ENCODE assay signal across 12 cellular contexts in the genomic region with DNA sequence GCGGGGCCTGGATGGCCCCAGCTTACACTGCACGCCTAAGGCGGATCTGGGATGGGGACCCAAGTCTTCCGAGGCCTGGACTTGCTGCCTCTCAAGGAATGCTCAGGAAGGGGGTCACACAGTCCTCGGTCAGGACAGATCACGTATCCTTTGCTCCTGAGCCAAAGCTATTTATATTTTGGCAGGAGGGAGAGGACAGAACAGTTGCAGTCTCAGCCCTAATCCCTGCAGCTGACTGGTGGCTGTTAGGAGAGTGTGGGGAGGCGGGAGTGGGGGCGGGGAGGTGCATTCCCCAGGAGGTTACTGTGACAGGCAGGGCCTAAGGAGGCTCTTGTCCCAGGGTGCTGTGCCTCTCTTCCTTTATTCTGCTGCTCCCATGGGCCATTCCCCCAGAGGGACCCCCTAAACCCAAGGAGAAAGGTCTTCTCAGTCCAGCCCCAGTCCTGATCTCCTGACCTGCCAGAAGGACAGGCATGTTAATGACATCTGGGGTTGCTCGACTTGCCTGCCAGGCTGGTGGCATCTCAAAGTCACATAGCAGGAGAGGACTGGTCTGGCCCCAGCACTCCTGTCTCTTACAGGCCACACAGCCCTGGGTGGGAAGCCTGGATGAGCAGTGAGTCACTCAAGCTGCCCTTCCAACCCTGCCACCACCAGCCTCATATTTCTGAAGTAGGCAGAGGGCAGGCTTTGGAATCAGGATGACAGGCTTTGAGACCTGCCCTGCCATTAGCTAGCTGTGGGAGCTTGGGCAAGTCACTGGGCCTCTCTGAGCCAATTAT. TPM values are rescaled to one million over a fixed set of nuclear protein-coding genes. Genes with fewer than 3 reads are reported as not detected.
DNase-seq lines count a peak whose midpoint lies in the region; ATAC-seq, FAIRE-seq and TF ChIP-seq lines count a peak whose summit lies in the region.
"Had no signal": no experiment of that assay in that cellular context is flagged by ENCODE, and none has a peak within 500 bp of the region (broad histone marks: within the 10 kb centered on the region; RNA-seq: fewer than 3 reads in every experiment).

No MANE protein-coding gene starts in this region.

- peaks cover 31% of the 10 kb centered on the region for H3K9me1 ChIP-seq in IMR-90 (ENCODE audit: insufficient read depth, low read length)

- peak overlapping the region; percentile 86 for H3K4ac ChIP-seq in IMR-90 (ENCODE audit: low read depth, low read length)

- no peak overlapping the region for H3K56ac ChIP-seq in IMR-90 (ENCODE audit: extremely low read depth, insufficient read depth, low read length)

- ATAC-seq in IMR-90 (ENCODE audit: low read depth) (peak; percentile 83), GM18502 (IDR thresholded peaks at IDR 0.05; ENCODE audit: poor library complexity, unreplicated experiment) (no peak)
- ATAC-seq: pancreas; stimulated activated effector memory CD8-positive, alpha-beta T cell treated with anti-CD3 and anti-CD28 coated beads, Interleukin-12 subunit alpha, Interleukin-12 subunit beta, amount 100 ng/mL, for 72 hours had no signal

- no peaks in the 10 kb centered on the region for H3K36me3 Mint-ChIP-seq in activated naive CD4-positive, alpha-beta T cell treated with anti-CD3 and anti-CD28 coated beads, Interleukin-2, amount 10 ng/mL, durations not matched to agents 7 days and 5 days
- H3K36me3 Mint-ChIP-seq: activated naive CD4-positive, alpha-beta T cell treated with anti-CD3 and anti-CD28 coated beads, Interleukin-2, amount 50 U/mL, for 24 hours; stimulated activated effector memory CD8-positive, alpha-beta T cell treated with anti-CD3 and anti-CD28 coated beads, Interleukin-12 subunit alpha, Interleukin-12 subunit beta, amount 100 ng/mL, for 72 hours had no signal

- peak overlapping the region; percentile 36 for H2BK120ac ChIP-seq in IMR-90 (ENCODE audit: low read depth, low read length)

- dilution Hi-C loops in IMR-90 (cut with HindIII; ENCODE audit: low sequenced_read_pairs, unreplicated experiment), result no loop called here

- H4K5ac ChIP-seq in IMR-90 (ENCODE audit: low read depth, low read length), result no peak overlapping the region

- H3K14ac ChIP-seq in IMR-90 (replicated peaks; ENCODE audit: low read depth, low read length), result peak overlapping the region; percentile 70; the same call in 1 of the 2 replicates

- POLR2A ChIA-PET in IMR-90 (lab: Charles Lee; ENCODE audit: unreplicated experiment), result interaction anchor here (0.6 kb wide), 1 partner anchor 24 kb away, joined by 3 read pairs; no protein-coding TSS in a partner anchor

- WGBS in IMR-90 (ENCODE audit: extremely low coverage in 2 of 2, insufficient read length in 1 of 2), 2 experiments, result 13% methylated on average over 2 of the region's 9 CpGs; no CpG with 5 or more reads in 1 of the 2 experiments

- no peaks in the 10 kb centered on the region for H3K4me1 Mint-ChIP-seq in activated naive CD4-positive, alpha-beta T cell treated with anti-CD3 and anti-CD28 coated beads, Interleukin-2, amount 10 ng/mL, durations not matched to agents 7 days and 5 days
- H3K4me1 Mint-ChIP-seq: activated naive CD4-positive, alpha-beta T cell treated with anti-CD3 and anti-CD28 coated beads, Interleukin-2, amount 50 U/mL, for 24 hours; stimulated activated effector memory CD8-positive, alpha-beta T cell treated with anti-CD3 and anti-CD28 coated beads, Interleukin-12 subunit alpha, Interleukin-12 subunit beta, amount 100 ng/mL, for 72 hours had no signal

- H3K4me3 Mint-ChIP-seq in activated naive CD4-positive, alpha-beta T cell treated with anti-CD3 and anti-CD28 coated beads, Interleukin-2, amount 10 ng/mL, durations not matched to agents 7 days and 5 days, result no peak overlapping the region
- H3K4me3 Mint-ChIP-seq: activated naive CD4-positive, alpha-beta T cell treated with anti-CD3 and anti-CD28 coated beads, Interleukin-2, amount 50 U/mL, for 24 hours; stimulated activated effector memory CD8-positive, alpha-beta T cell treated with anti-CD3 and anti-CD28 coated beads, Interleukin-12 subunit alpha, Interleukin-12 subunit beta, amount 100 ng/mL, for 72 hours had no signal

- peak overlapping the region; percentile 46; the same call in 1 of the 2 replicates for H4K91ac ChIP-seq in IMR-90 (ENCODE audit: insufficient read depth, low read depth, low read length)

- H3K27me3 ChIP-seq in IMR-90 (ENCODE audit: control insufficient read depth, insufficient read depth, low read length), result no peaks in the 10 kb centered on the region
- H3K27me3 ChIP-seq: pancreas had no signal

- H3K36me3 ChIP-seq in IMR-90 (ENCODE audit: control insufficient read depth, insufficient read depth, low read length), result peaks cover 15% of the 10 kb centered on the region
- H3K36me3 ChIP-seq: pancreas had no signal

- no peaks in the 10 kb centered on the region for H3K9me3 ChIP-seq in IMR-90 (ENCODE audit: control insufficient read depth, insufficient read depth, low read length)
- H3K9me3 ChIP-seq: pancreas had no signal

- TF ChIP-seq POLR2A in IMR-90 (IDR thresholded peaks at IDR 0.05; ENCODE audit: low read depth, low read length), result no peak

- H3K4me2 ChIP-seq in IMR-90 (ENCODE audit: low read depth, low read length), result no peak overlapping the region

- no peaks in the 10 kb centered on the region for H3K27me3 Mint-ChIP-seq in activated naive CD4-positive, alpha-beta T cell treated with anti-CD3 and anti-CD28 coated beads, Interleukin-2, amount 10 ng/mL, durations not matched to agents 7 days and 5 days
- H3K27me3 Mint-ChIP-seq: activated naive CD4-positive, alpha-beta T cell treated with anti-CD3 and anti-CD28 coated beads, Interleukin-2, amount 50 U/mL, for 24 hours had no signal

- H3K9me3 Mint-ChIP-seq in activated naive CD4-positive, alpha-beta T cell treated with anti-CD3 and anti-CD28 coated beads, Interleukin-2, amount 10 ng/mL, durations not matched to agents 7 days and 5 days, result no peaks in the 10 kb centered on the region
- H3K9me3 Mint-ChIP-seq: activated naive CD4-positive, alpha-beta T cell treated with anti-CD3 and anti-CD28 coated beads, Interleukin-2, amount 50 U/mL, for 24 hours; stimulated activated effector memory CD8-positive, alpha-beta T cell treated with anti-CD3 and anti-CD28 coated beads, Interleukin-12 subunit alpha, Interleukin-12 subunit beta, amount 100 ng/mL, for 72 hours had no signal

- H3K27ac Mint-ChIP-seq in activated naive CD4-positive, alpha-beta T cell treated with anti-CD3 and anti-CD28 coated beads, Interleukin-2, amount 10 ng/mL, durations not matched to agents 7 days and 5 days, result no peak overlapping the region
- H3K27ac Mint-ChIP-seq: activated naive CD4-positive, alpha-beta T cell treated with anti-CD3 and anti-CD28 coated beads, Interleukin-2, amount 50 U/mL, for 24 hours; stimulated activated effector memory CD8-positive, alpha-beta T cell treated with anti-CD3 and anti-CD28 coated beads, Interleukin-12 subunit alpha, Interleukin-12 subunit beta, amount 100 ng/mL, for 72 hours had no signal

- peaks cover 0 to 19% of the 10 kb centered on the region in 2 experiments; a peak in 2 of 4 replicates for H3K79me1 ChIP-seq in IMR-90 (ENCODE audit: low read depth in 1 of 2, low read length in 2 of 2)

- no peak for TF ChIP-seq CTCF in IMR-90 (conservative IDR thresholded peaks at IDR 0.05; ENCODE audit: low read depth, low read length)

- H2BK20ac ChIP-seq in IMR-90 (ENCODE audit: low read depth, low read length), result peak overlapping the region; percentile 5; the same call in 1 of the 2 replicates

- no peak overlapping the region for H3K4me3 ChIP-seq in IMR-90 (ENCODE audit: insufficient read depth, low read depth, low read length)
- H3K4me3 ChIP-seq: pancreas had no signal

- peak overlapping the region in 1 of 2 experiments; percentile 48; a peak in 1 of 4 replicates for H4K8ac ChIP-seq in IMR-90 (ENCODE audit: low read depth in 2 of 2, low read length in 2 of 2)

- H3K4me1 ChIP-seq in IMR-90 (ENCODE audit: control insufficient read depth, insufficient read depth, low read length), result peaks cover 27% of the 10 kb centered on the region
- H3K4me1 ChIP-seq: pancreas had no signal

- CTCF ChIA-PET in IMR-90 (lab: Yijun Ruan, JAX), result no interaction called here
- CTCF ChIA-PET in activated naive CD4-positive, alpha-beta T cell treated with anti-CD3 and anti-CD28 coated beads, Interleukin-2, amount 10 ng/mL, durations not matched to agents 7 days and 5 days (lab: Charles Lee), result no interaction called here

- H2BK5ac ChIP-seq in IMR-90 (ENCODE audit: low read depth, low read length, poor library complexity, severe bottlenecking), result peak overlapping the region; percentile 3

- peak overlapping the region; percentile 64 for H2AFZ ChIP-seq in IMR-90 (replicated peaks; ENCODE audit: low read length, poor library complexity)

- in situ Hi-C loops in IMR-90 (cut with MboI; ENCODE audit: low sequenced_read_pairs), result no loop called here

- H2AK9ac ChIP-seq in IMR-90 (replicated peaks; ENCODE audit: low read depth, low read length, poor library complexity), result peak overlapping the region; percentile 80

- FAIRE-seq in endometrium (lab: Jason Lieb, UNC) (peak; percentile 80), GM19239 (lab: Jason Lieb, UNC) (no peak)
- FAIRE-seq: pancreas had no signal

- H3K9ac ChIP-seq in IMR-90 (ENCODE audit: low read depth, low read length), result no peak overlapping the region

- H2AK5ac ChIP-seq in IMR-90 (ENCODE audit: low read depth, low read length), result peak overlapping the region; percentile 32

- 0 out of 2 replicates have a peak overlapping the region, but pooled peaks have one; percentile 42 for H3K23ac ChIP-seq in IMR-90 (ENCODE audit: low read depth, low read length)

- no peak for TF ChIP-seq RAD21 in IMR-90 (IDR thresholded peaks at IDR 0.05; ENCODE audit: low read length)

- DNase-seq in A172 (ENCODE audit: low spot score) (peak; percentile 55), IMR-90 (peak; percentile 51), medulla oblongata (ENCODE audit: extremely low spot score) (peak; percentile 13), GM19239 (ENCODE audit: insufficient read length, low spot score) (no peak), NAMALWA (ENCODE audit: low spot score) (no peak)
- no peak for DNase-seq in activated naive CD4-positive, alpha-beta T cell treated with anti-CD3 and anti-CD28 coated beads, Interleukin-2, amount 10 ng/mL, durations not matched to agents 7 days and 5 days
- DNase-seq: NCI-H526 treated with DMSO at 0.1 percent for 48 hours had no signal

- BruUV-seq in IMR-90 (replicated peaks; lab: Mats Ljungman, UMichigan), result no TSS peak

- no peaks in the 10 kb centered on the region for H4K20me1 ChIP-seq in IMR-90 (ENCODE audit: insufficient read depth, low read length)

- peak overlapping the region; percentile 31; the same call in 1 of the 3 replicates for H2BK15ac ChIP-seq in IMR-90 (ENCODE audit: low read depth, low read length)

- intact Hi-C loops in IMR-90 (cut with micrococcal nuclease), result no loop called here

- H3K27ac ChIP-seq in IMR-90 (ENCODE audit: insufficient read depth, low read length), result no peak overlapping the region
- H3K27ac ChIP-seq: pancreas had no signal

- H3K18ac ChIP-seq in IMR-90 (ENCODE audit: low read depth, low read length), result peak overlapping the region; percentile 33; the same call in 1 of the 2 replicates

RNA-seq across cellular contexts. Expression of gene COL27A1, which starts 51.9 kb away (rescaled TPM):
- total RNA-seq in A172 (2014; rRNA removed; shearing (Covaris generic)), result 8.2 and 8.4 TPM in 2 replicates
- total RNA-seq in IMR-90 (2012; rRNA removed), result 2.2 and 3.2 TPM in 2 replicates
- 18.3 and 23.2 TPM in 2 replicates for polyA plus RNA-seq in IMR-90 (2012; rRNA removed)
- polyA plus RNA-seq in IMR-90 (2012; cell fraction: cytosol; rRNA removed), result 6.8 and 9.7 TPM in 2 replicates
- polyA plus RNA-seq in IMR-90 (2012; cell fraction: nucleus; rRNA removed; ENCODE audit: low replicate concordance), result 118 and 194 TPM in 2 replicates

Comparison
In these comparisons a context has a peak if more than half of its experiments do, and no peak if none do; other contexts are left out.
1. DNase-seq: peak in A172 (single experiment), IMR-90 (single experiment) and medulla oblongata (single experiment); none in GM19239 (single experiment), NAMALWA (single experiment) and activated naive CD4-positive, alpha-beta T cell treated with anti-CD3 and anti-CD28 coated beads, Interleukin-2, amount 10 ng/mL, durations not matched to agents 7 days and 5 days (single experiment).